Comparison of ENCODE assay signal across 11 cellular contexts in the genomic region with DNA sequence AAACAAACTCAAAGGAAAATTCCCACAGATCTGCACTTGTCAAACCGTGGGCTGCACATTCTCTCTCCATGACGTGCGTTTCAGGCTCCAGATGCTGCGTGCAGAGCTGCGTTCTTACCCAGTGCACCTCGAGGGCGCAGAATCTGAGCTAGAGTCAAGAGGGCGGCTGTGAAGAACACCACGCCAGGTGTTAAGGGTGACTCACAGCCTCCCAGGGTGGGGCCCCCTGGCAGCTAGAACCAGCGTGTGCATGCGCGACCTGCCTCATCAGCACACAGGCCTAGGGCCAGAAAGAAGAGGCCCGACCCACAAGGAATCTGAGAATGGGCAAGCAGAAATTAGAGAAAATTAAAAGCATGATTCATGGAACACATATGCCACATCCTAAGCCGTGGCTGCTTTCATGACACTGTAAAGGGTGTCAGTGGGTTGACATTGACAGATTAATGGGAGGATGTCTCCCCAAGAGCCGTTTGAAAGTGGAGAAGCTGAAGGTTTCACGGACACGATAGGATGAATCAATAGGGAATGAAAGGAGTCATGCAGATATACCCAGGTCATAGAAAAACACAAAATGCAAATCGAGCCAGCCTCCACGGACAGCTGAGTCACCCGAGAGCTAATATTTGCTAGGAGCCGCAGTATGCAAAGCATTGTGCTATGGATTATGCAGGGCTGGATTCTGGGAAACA. TPM values are rescaled to one million over a fixed set of nuclear protein-coding genes. Genes with fewer than 3 reads are reported as not detected.
A peak's percentile ranks its signal among the peaks of the same experiment; 100 is the strongest.
DNase-seq lines count a peak whose midpoint lies in the region; ATAC-seq, FAIRE-seq and TF ChIP-seq lines count a peak whose summit lies in the region.
"Had no signal": no experiment of that assay in that cellular context is flagged by ENCODE, and none has a peak within 500 bp of the region (broad histone marks: within the 10 kb centered on the region; RNA-seq: fewer than 3 reads in every experiment).

No MANE protein-coding gene starts in this region.

- peaks cover 2 to 21% (median 10%) of the 10 kb centered on the region in 4 donors for H3K4me1 ChIP-seq in upper lobe of left lung
- H3K4me1 ChIP-seq: BLaER1 had no signal

- TF ChIP-seq POLR2A in upper lobe of left lung (IDR thresholded peaks at IDR 0.05) = no peak

- WGBS in upper lobe of left lung, 2 donors = 67 to 73% methylated on average over 16 to 21 of the region's 21 CpGs

- no peaks in the 10 kb centered on the region for H3K9me3 ChIP-seq in upper lobe of left lung

- no peak for TF ChIP-seq CTCF in upper lobe of left lung (IDR thresholded peaks at IDR 0.05)

- intact Hi-C loops in head of caudate nucleus (cut with DNase I) = no loop called here

- DNase-seq in NCI-H82 (lab: John Stamatoyannopoulos, UW) = peak; percentile 45
- no peak for DNase-seq in NCI-H82 treated with DMSO at 0.1 percent for 48 hours (lab: John Stamatoyannopoulos, UW; ENCODE audit: unreplicated experiment)
- DNase-seq in RCC 7860 (ENCODE audit: low spot score) = peak; percentile 87
- peak; percentile 54 to 95 (median 82) for DNase-seq in head of caudate nucleus
- DNase-seq in upper lobe of left lung = peak in 1 of 2 donors; percentile 86
- no peak for DNase-seq in stimulated activated CD4-positive, alpha-beta T cell treated with anti-CD3 and anti-CD28 coated beads, Interleukin-4, amount 100 ng/mL, for 24 hours
- no peak for DNase-seq in D341Med (ENCODE audit: low spot score)
- no peak for DNase-seq in effector CD4-positive, alpha-beta T cell
- DNase-seq: activated naive CD4-positive, alpha-beta T cell treated with anti-CD3 and anti-CD28 coated beads, Interleukin-2, amount 50 U/mL, for 16 hours had no signal

- no peak overlapping the region for H3K27ac ChIP-seq in upper lobe of left lung
- H3K27ac ChIP-seq: BLaER1 had no signal

- no peaks in the 10 kb centered on the region for H3K36me3 ChIP-seq in upper lobe of left lung
- H3K36me3 ChIP-seq: BLaER1 had no signal

- no peaks in the 10 kb centered on the region for H3K27me3 ChIP-seq in upper lobe of left lung
- H3K27me3 ChIP-seq: BLaER1 had no signal

- peak; percentile 72 to 82 for ATAC-seq in upper lobe of left lung (ENCODE audit: low FRiP score in 2 of 2)

- no peak overlapping the region for H3K4me3 ChIP-seq in upper lobe of left lung
- H3K4me3 ChIP-seq: BLaER1 had no signal

- FAIRE-seq in RCC 7860 (lab: Jason Lieb, UNC) = peak; percentile 81

- TF ChIP-seq EP300 in upper lobe of left lung (IDR thresholded peaks at IDR 0.05) = peak in 1 of 4 donors; percentile 45

RNA-seq across cellular contexts. Expression of gene MARCHF10, which starts 29.0 kb away (rescaled TPM):
- 1 to 10 TPM in 5 of 6 donors, under 1 TPM in 1; 0.72 to 7.2 (median 3.2) TPM for total RNA-seq in upper lobe of left lung
- total RNA-seq: pulmonary artery endothelial cell had no signal

Comparison
In these comparisons a context has a peak if more than half of its experiments do, and no peak if none do; other contexts are left out.
1. DNase-seq: peak in NCI-H82 (single experiment), RCC 7860 (single experiment) and head of caudate nucleus (42 of 42); none in NCI-H82 treated with DMSO at 0.1 percent for 48 hours (single experiment), stimulated activated CD4-positive, alpha-beta T cell treated with anti-CD3 and anti-CD28 coated beads, Interleukin-4, amount 100 ng/mL, for 24 hours (single experiment), D341Med (single experiment) and effector CD4-positive, alpha-beta T cell (single experiment).